Comparison of ENCODE assay signal across 16 cellular contexts in the genomic region with DNA sequence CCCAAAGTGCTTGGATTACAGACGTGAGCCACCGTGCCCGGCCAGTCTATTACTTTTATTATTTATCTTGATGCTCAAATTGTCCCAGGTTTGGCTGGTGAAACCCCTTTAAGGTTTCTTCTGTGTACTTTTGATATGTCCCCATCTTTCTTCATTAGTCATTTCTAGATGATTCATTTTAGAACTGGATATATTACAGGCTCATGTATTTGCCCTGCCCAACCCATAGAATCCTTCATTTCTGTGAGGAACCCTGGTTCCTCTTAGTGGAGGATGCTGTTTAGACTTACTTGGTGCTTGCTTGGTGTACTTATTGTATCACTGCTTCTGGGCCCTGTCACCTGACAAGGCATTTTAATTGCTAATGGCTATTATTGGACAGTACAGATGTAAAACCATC. TPM values are rescaled to one million over a fixed set of nuclear protein-coding genes. Genes with fewer than 3 reads are reported as not detected.
DNase-seq lines count a peak whose midpoint lies in the region; ATAC-seq lines count a peak whose summit lies in the region.
"Had no signal": no experiment of that assay in that cellular context is flagged by ENCODE, and none has a peak within 500 bp of the region (broad histone marks: within the 10 kb centered on the region; RNA-seq: fewer than 3 reads in every experiment).

No MANE protein-coding gene starts in this region.

- no peak for DNase-seq in activated CD4-positive, alpha-beta T cell treated with anti-CD3 and anti-CD28 coated beads for 36 hours
- DNase-seq in activated CD4-positive, alpha-beta T cell treated with anti-CD3 and anti-CD28 coated beads, Interleukin-2, amount 50 U/mL, for 1 hour: no peak
- DNase-seq in GM23248: peak; percentile 41
- DNase-seq in activated naive CD8-positive, alpha-beta T cell treated with anti-CD3 and anti-CD28 coated beads, Interleukin-2, amount 10 ng/mL, durations not matched to agents 7 days and 5 days: no peak
- no peak for DNase-seq in trophoblast cell
- DNase-seq in dermis blood vessel endothelial cell: no peak
- no peak for DNase-seq in C1 segment of cervical spinal cord (lab: John Stamatoyannopoulos, UW)
- DNase-seq: immature natural killer cell; MG63; NCI-H1930; nucleus accumbens; stimulated activated CD4-positive, alpha-beta T cell treated with anti-CD3 and anti-CD28 coated beads, Interleukin-2, amount 100 ng/mL, for 24 hours had no signal

- H4K12ac ChIP-seq in trophoblast cell (ENCODE audit: low read depth, low read length): no peak overlapping the region

- H3K27me3 Mint-ChIP-seq in activated CD4-positive, alpha-beta T cell treated with anti-CD3 and anti-CD28 coated beads for 36 hours: no peaks in the 10 kb centered on the region
- no peaks in the 10 kb centered on the region for H3K27me3 Mint-ChIP-seq in activated naive CD8-positive, alpha-beta T cell treated with anti-CD3 and anti-CD28 coated beads, Interleukin-2, amount 10 ng/mL, durations not matched to agents 7 days and 5 days

- WGBS in GM23248 (ENCODE audit: low coverage in 1 of 2, low lambda C conversion rate in 2 of 2, missing lambda C conversion rate in 2 of 2), 2 experiments: 88 to 90% methylated on average over 3 of the region's 3 CpGs
- WGBS in trophoblast cell (ENCODE audit: extremely low coverage, insufficient coverage, insufficient read length): no CpG with 5 or more reads among the region's 3 CpGs

- peak overlapping the region; percentile 28 for H3K4ac ChIP-seq in trophoblast cell (ENCODE audit: low read depth, low read length)

- H3K4me2 ChIP-seq in GM23248 (ENCODE audit: unreplicated experiment) (no peak overlapping the region), trophoblast cell (ENCODE audit: low read length) (no peak overlapping the region)

- H3K4me1 Mint-ChIP-seq in activated CD4-positive, alpha-beta T cell treated with anti-CD3 and anti-CD28 coated beads for 36 hours: peaks cover 88% of the 10 kb centered on the region
- H3K4me1 Mint-ChIP-seq in activated naive CD8-positive, alpha-beta T cell treated with anti-CD3 and anti-CD28 coated beads, Interleukin-2, amount 10 ng/mL, durations not matched to agents 7 days and 5 days: peaks cover 49% of the 10 kb centered on the region

- peaks cover 49% of the 10 kb centered on the region for H3K4me1 ChIP-seq in GM23248 (ENCODE audit: insufficient read depth)
- H3K4me1 ChIP-seq in trophoblast cell (ENCODE audit: control insufficient read depth in 1 of 2, insufficient read depth in 2 of 2, low read length in 2 of 2): peaks cover 2 to 7% of the 10 kb centered on the region in 2 experiments

- H2BK5ac ChIP-seq in trophoblast cell (ENCODE audit: low read depth, low read length, poor library complexity): no peak overlapping the region

- H3K27ac ChIP-seq in GM23248: no peak overlapping the region
- no peak overlapping the region for H3K27ac ChIP-seq in trophoblast cell (ENCODE audit: low read depth, low read length)
- H3K27ac ChIP-seq: SK-N-MC had no signal

- H4K91ac ChIP-seq in trophoblast cell (ENCODE audit: low read depth, low read length): no peak overlapping the region

- intact Hi-C loops in activated CD4-positive, alpha-beta T cell treated with anti-CD3 and anti-CD28 coated beads for 36 hours (cut with DNase I, micrococcal nuclease): loop anchor here (1.0 to 5.0 kb wide), 2 partner anchors 9 to 514 kb away; no protein-coding TSS in a partner anchor

- no peak overlapping the region for H2BK12ac ChIP-seq in trophoblast cell (ENCODE audit: low read length)

- POLR2A ChIA-PET in activated CD4-positive, alpha-beta T cell treated with anti-CD3 and anti-CD28 coated beads for 36 hours (lab: Charles Lee): interaction anchor here (0.5 to 0.6 kb wide), 3 partner anchors 10 to 87 kb away, joined by 4 to 7 read pairs (median 4); no protein-coding TSS in a partner anchor
- POLR2A ChIA-PET in activated naive CD8-positive, alpha-beta T cell treated with anti-CD3 and anti-CD28 coated beads, Interleukin-2, amount 10 ng/mL, durations not matched to agents 7 days and 5 days (lab: Charles Lee): interaction anchor here (0.5 to 1.2 kb wide), 2 partner anchors 37 to 85 kb away, joined by 3 to 4 read pairs; no protein-coding TSS in a partner anchor

- no peak overlapping the region for H4K8ac ChIP-seq in trophoblast cell (ENCODE audit: low read depth, low read length)

- H3K36me3 ChIP-seq in GM23248 (ENCODE audit: low read depth) (peaks cover 8% of the 10 kb centered on the region; the same call in 1 of the 2 replicates), trophoblast cell (ENCODE audit: control insufficient read depth in 1 of 2, insufficient read depth in 2 of 2, low read length in 2 of 2) (peaks cover 8 to 10% of the 10 kb centered on the region in 2 experiments)

- H3K14ac ChIP-seq in trophoblast cell (ENCODE audit: low read length): no peak overlapping the region

- H3K23ac ChIP-seq in trophoblast cell (ENCODE audit: low read length): no peak overlapping the region

- CTCF ChIA-PET in activated CD4-positive, alpha-beta T cell treated with anti-CD3 and anti-CD28 coated beads for 36 hours (lab: Charles Lee): interaction anchor here (0.6 to 7.5 kb wide), 2 partner anchors 86 to 560 kb away, joined by 3 to 66 read pairs; no protein-coding TSS in a partner anchor

- peaks cover 99% of the 10 kb centered on the region for H3K79me2 ChIP-seq in GM23248 (ENCODE audit: insufficient read depth)
- H3K79me2 ChIP-seq in trophoblast cell (ENCODE audit: control insufficient read depth, insufficient read depth, low read length, poor library complexity): peaks cover 2% of the 10 kb centered on the region

- no peak overlapping the region for H3K9ac ChIP-seq in GM23248
- no peak overlapping the region for H3K9ac ChIP-seq in trophoblast cell (ENCODE audit: low read length)

- H2AK5ac ChIP-seq in trophoblast cell (ENCODE audit: low read length): no peak overlapping the region

- H2AFZ ChIP-seq in GM23248: no peak overlapping the region
- no peak overlapping the region for H2AFZ ChIP-seq in trophoblast cell (ENCODE audit: insufficient read depth, low read length, poor library complexity)

- H3K9me3 ChIP-seq in GM23248 (ENCODE audit: low read depth) (no peaks in the 10 kb centered on the region), trophoblast cell (ENCODE audit: insufficient read depth, low read depth, low read length) (no peaks in the 10 kb centered on the region)
- H3K9me3 ChIP-seq: MG63 had no signal

- H2BK120ac ChIP-seq in trophoblast cell (ENCODE audit: insufficient read depth, low read length, poor library complexity): no peak overlapping the region

- H3K36me3 Mint-ChIP-seq in activated CD4-positive, alpha-beta T cell treated with anti-CD3 and anti-CD28 coated beads for 36 hours (ENCODE audit: low read depth): peaks cover 40% of the 10 kb centered on the region
- H3K36me3 Mint-ChIP-seq in activated naive CD8-positive, alpha-beta T cell treated with anti-CD3 and anti-CD28 coated beads, Interleukin-2, amount 10 ng/mL, durations not matched to agents 7 days and 5 days: peaks cover 29% of the 10 kb centered on the region

- no peaks in the 10 kb centered on the region for H3K79me1 ChIP-seq in trophoblast cell (ENCODE audit: low read length)

- peaks cover 20% of the 10 kb centered on the region for H3F3A ChIP-seq in GM23248 (ENCODE audit: insufficient read depth)

- H3K27me3 ChIP-seq in GM23248 (replicated peaks; ENCODE audit: insufficient read depth) (no peaks in the 10 kb centered on the region), trophoblast cell (ENCODE audit: insufficient read depth, low read length) (no peaks in the 10 kb centered on the region)
- H3K27me3 ChIP-seq: MG63 had no signal

- peaks cover 19% of the 10 kb centered on the region for H4K20me1 ChIP-seq in GM23248 (ENCODE audit: insufficient read depth)

- peaks cover 8% of the 10 kb centered on the region for H3K9me3 Mint-ChIP-seq in activated CD4-positive, alpha-beta T cell treated with anti-CD3 and anti-CD28 coated beads for 36 hours (ENCODE audit: low read depth)
- no peaks in the 10 kb centered on the region for H3K9me3 Mint-ChIP-seq in activated naive CD8-positive, alpha-beta T cell treated with anti-CD3 and anti-CD28 coated beads, Interleukin-2, amount 10 ng/mL, durations not matched to agents 7 days and 5 days
- H3K9me3 Mint-ChIP-seq: immature natural killer cell had no signal

- no peak overlapping the region for H3K18ac ChIP-seq in trophoblast cell (ENCODE audit: low read length)

- in situ Hi-C loops in GM23248 (cut with MboI): no loop called here

- no peaks in the 10 kb centered on the region for H3K9me2 ChIP-seq in GM23248 (ENCODE audit: insufficient read depth)

- H3K4me3 Mint-ChIP-seq in activated CD4-positive, alpha-beta T cell treated with anti-CD3 and anti-CD28 coated beads for 36 hours: no peak overlapping the region
- no peak overlapping the region for H3K4me3 Mint-ChIP-seq in activated naive CD8-positive, alpha-beta T cell treated with anti-CD3 and anti-CD28 coated beads, Interleukin-2, amount 10 ng/mL, durations not matched to agents 7 days and 5 days
- H3K4me3 Mint-ChIP-seq: CD14-positive monocyte had no signal

- peak; percentile 76 for ATAC-seq in activated CD4-positive, alpha-beta T cell treated with anti-CD3 and anti-CD28 coated beads for 36 hours
- no peak for ATAC-seq in activated naive CD8-positive, alpha-beta T cell treated with anti-CD3 and anti-CD28 coated beads, Interleukin-2, amount 10 ng/mL, durations not matched to agents 7 days and 5 days (ENCODE audit: low read depth)
- no peak for ATAC-seq in HG03025 (IDR thresholded peaks at IDR 0.05; ENCODE audit: low FRiP score, unreplicated experiment)
- ATAC-seq: sciatic nerve had no signal

- H3K4me3 ChIP-seq in GM23248: no peak overlapping the region
- no peak overlapping the region for H3K4me3 ChIP-seq in trophoblast cell (ENCODE audit: low read depth, low read length)
- H3K4me3 ChIP-seq: MG63, SK-N-MC had no signal

- H3K27ac Mint-ChIP-seq in activated CD4-positive, alpha-beta T cell treated with anti-CD3 and anti-CD28 coated beads for 36 hours: peak overlapping the region; percentile 80
- peak overlapping the region; percentile 58 for H3K27ac Mint-ChIP-seq in activated naive CD8-positive, alpha-beta T cell treated with anti-CD3 and anti-CD28 coated beads, Interleukin-2, amount 10 ng/mL, durations not matched to agents 7 days and 5 days

RNA-seq across cellular contexts. Expression of a gene that starts 40.1 kb away (rescaled TPM):
- 10 to 100 TPM; 78.1 to 98.5 TPM for total RNA-seq in activated CD4-positive, alpha-beta T cell treated with anti-CD3 and anti-CD28 coated beads for 36 hours
- total RNA-seq in GM23248 (2014; rRNA removed; shearing (Covaris generic)): 87.2 and 131 TPM in 2 replicates
- polyA plus RNA-seq in GM23248 (2016; fragmentation: Nextera tagmentation; extraction: Ambion mirVana): 52.5 and 54.3 TPM in 2 replicates
- total RNA-seq in activated naive CD8-positive, alpha-beta T cell treated with anti-CD3 and anti-CD28 coated beads, Interleukin-2, amount 10 ng/mL, durations not matched to agents 7 days and 5 days: 10 to 100 TPM; 79.3 to 81.0 TPM
- 43.3 and 44.7 TPM in 2 replicates for polyA plus RNA-seq in trophoblast cell (2013)
- 65.9 and 97.5 TPM in 2 replicates for total RNA-seq in dermis blood vessel endothelial cell
